Comparison of ENCODE assay signal across 8 cellular contexts in the genomic region with DNA sequence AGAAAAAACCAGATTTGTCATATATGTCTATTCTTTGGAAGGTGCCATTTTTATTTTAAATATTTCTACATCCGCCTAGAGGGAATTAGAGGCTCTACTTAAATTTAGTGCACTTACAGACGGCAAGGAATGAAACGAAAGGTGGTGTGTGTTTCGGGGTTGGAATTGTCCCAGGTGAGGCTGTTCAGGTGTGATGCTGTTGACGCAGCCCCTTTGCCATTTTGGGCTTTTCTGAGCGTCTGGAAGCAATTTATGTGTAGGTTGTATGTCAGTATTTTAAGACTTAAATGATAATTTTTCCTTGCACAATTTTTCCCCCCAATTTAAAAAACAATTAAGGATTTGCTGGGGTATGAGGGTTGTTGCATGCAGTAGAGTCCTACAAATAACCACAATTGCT. TPM values are rescaled to one million over a fixed set of nuclear protein-coding genes. Genes with fewer than 3 reads are reported as not detected.
DNase-seq lines count a peak whose midpoint lies in the region; ATAC-seq and TF ChIP-seq lines count a peak whose summit lies in the region.

No MANE protein-coding gene starts in this region.

- no peak for DNase-seq in activated CD4-positive, alpha-beta T cell treated with anti-CD3 and anti-CD28 coated beads for 36 hours
- no peak for DNase-seq in activated CD4-positive, alpha-beta T cell treated with anti-CD3 and anti-CD28 coated beads, Interleukin-2, amount 50 U/mL, for 48 hours
- no peak for DNase-seq in activated T-helper 2 cell treated with anti-CD3 and anti-CD28 coated beads, Interferon-gamma antibody, Interleukin-2, Interleukin-4, amounts not matched to agents 10 μg/mL and 5 μg/mL and 100 μg/mL, durations not matched to agents 14 hours and 24 hours and 36 hours (ENCODE audit: low spot score)
- DNase-seq in kidney epithelial cell (ENCODE audit: low read depth): no peak
- DNase-seq in stimulated activated CD4-positive, alpha-beta T cell treated with anti-CD3 and anti-CD28 coated beads, Interleukin-4, amount 100 ng/mL, for 4 hours: no peak

- no peaks in the 10 kb centered on the region for H3K9me3 Mint-ChIP-seq in activated CD4-positive, alpha-beta T cell treated with anti-CD3 and anti-CD28 coated beads for 36 hours (ENCODE audit: low read depth)
- H3K9me3 Mint-ChIP-seq in activated T-helper 2 cell treated with anti-CD3 and anti-CD28 coated beads, Interferon-gamma antibody, Interleukin-2, Interleukin-4, amounts not matched to agents 10 μg/mL and 5 μg/mL and 100 μg/mL, durations not matched to agents 14 hours and 24 hours and 36 hours: no peaks in the 10 kb centered on the region

- peak overlapping the region; percentile 42 for H3K27ac ChIP-seq in subcutaneous abdominal adipose tissue (ENCODE audit: low read depth, low read length)

- no peak for ATAC-seq in activated CD4-positive, alpha-beta T cell treated with anti-CD3 and anti-CD28 coated beads for 36 hours
- ATAC-seq in GM18519 (IDR thresholded peaks at IDR 0.05; ENCODE audit: low FRiP score, unreplicated experiment) (no peak), HG02678 (IDR thresholded peaks at IDR 0.05; ENCODE audit: unreplicated experiment) (no peak)

- CTCF ChIA-PET in activated CD4-positive, alpha-beta T cell treated with anti-CD3 and anti-CD28 coated beads for 36 hours (lab: Charles Lee): no interaction called here

- H3K4me1 ChIP-seq in subcutaneous abdominal adipose tissue (ENCODE audit: control insufficient read depth in 5 of 5, insufficient read depth in 5 of 5, low read length in 5 of 5): peaks cover 30 to 69% (median 64%) of the 10 kb centered on the region in 5 donors

- peaks cover 31% of the 10 kb centered on the region for H3K36me3 Mint-ChIP-seq in activated CD4-positive, alpha-beta T cell treated with anti-CD3 and anti-CD28 coated beads for 36 hours (ENCODE audit: low read depth)
- H3K36me3 Mint-ChIP-seq in activated T-helper 2 cell treated with anti-CD3 and anti-CD28 coated beads, Interferon-gamma antibody, Interleukin-2, Interleukin-4, amounts not matched to agents 10 μg/mL and 5 μg/mL and 100 μg/mL, durations not matched to agents 14 hours and 24 hours and 36 hours (ENCODE audit: low read depth): peaks cover 41% of the 10 kb centered on the region

- H3K36me3 ChIP-seq in kidney epithelial cell (ENCODE audit: control insufficient read depth, insufficient read depth, low read length) (no peaks in the 10 kb centered on the region), subcutaneous abdominal adipose tissue (ENCODE audit: control insufficient read depth in 5 of 5, insufficient read depth in 5 of 5, low read length in 5 of 5) (peaks cover 0 to 7% (median 0%) of the 10 kb centered on the region in 5 donors)

- POLR2A ChIA-PET in activated CD4-positive, alpha-beta T cell treated with anti-CD3 and anti-CD28 coated beads for 36 hours (lab: Charles Lee): no interaction called here

- no peak for TF ChIP-seq CTCF in kidney epithelial cell (IDR thresholded peaks at IDR 0.05; ENCODE audit: insufficient read depth, low read length, poor library complexity, severe bottlenecking)

- no peaks in the 10 kb centered on the region for H3K27me3 Mint-ChIP-seq in activated CD4-positive, alpha-beta T cell treated with anti-CD3 and anti-CD28 coated beads for 36 hours
- H3K27me3 Mint-ChIP-seq in activated T-helper 2 cell treated with anti-CD3 and anti-CD28 coated beads, Interferon-gamma antibody, Interleukin-2, Interleukin-4, amounts not matched to agents 10 μg/mL and 5 μg/mL and 100 μg/mL, durations not matched to agents 14 hours and 24 hours and 36 hours (ENCODE audit: low read depth): no peaks in the 10 kb centered on the region

- H3K4me1 Mint-ChIP-seq in activated CD4-positive, alpha-beta T cell treated with anti-CD3 and anti-CD28 coated beads for 36 hours: peaks cover 51% of the 10 kb centered on the region
- H3K4me1 Mint-ChIP-seq in activated T-helper 2 cell treated with anti-CD3 and anti-CD28 coated beads, Interferon-gamma antibody, Interleukin-2, Interleukin-4, amounts not matched to agents 10 μg/mL and 5 μg/mL and 100 μg/mL, durations not matched to agents 14 hours and 24 hours and 36 hours (ENCODE audit: low read depth): peaks cover 50% of the 10 kb centered on the region

- no peaks in the 10 kb centered on the region for H3K27me3 ChIP-seq in kidney epithelial cell (ENCODE audit: control insufficient read depth, insufficient read depth, low read length)
- no peaks in the 10 kb centered on the region for H3K27me3 ChIP-seq in subcutaneous abdominal adipose tissue (ENCODE audit: control insufficient read depth in 5 of 5, insufficient read depth in 4 of 5, low read length in 5 of 5)

- H3K4me3 ChIP-seq in kidney epithelial cell (ENCODE audit: low read depth, low read length) (peak overlapping the region; percentile 81), subcutaneous abdominal adipose tissue (ENCODE audit: low read depth in 1 of 5, low read length in 5 of 5) (peak overlapping the region; percentile 61 to 81 (median 67))

- H3K27ac Mint-ChIP-seq in activated CD4-positive, alpha-beta T cell treated with anti-CD3 and anti-CD28 coated beads for 36 hours: peak overlapping the region; percentile 55
- peak overlapping the region; percentile 68 for H3K27ac Mint-ChIP-seq in activated T-helper 2 cell treated with anti-CD3 and anti-CD28 coated beads, Interferon-gamma antibody, Interleukin-2, Interleukin-4, amounts not matched to agents 10 μg/mL and 5 μg/mL and 100 μg/mL, durations not matched to agents 14 hours and 24 hours and 36 hours

- H3K4me3 Mint-ChIP-seq in activated CD4-positive, alpha-beta T cell treated with anti-CD3 and anti-CD28 coated beads for 36 hours: peak overlapping the region; percentile 84
- peak overlapping the region; percentile 86 for H3K4me3 Mint-ChIP-seq in activated T-helper 2 cell treated with anti-CD3 and anti-CD28 coated beads, Interferon-gamma antibody, Interleukin-2, Interleukin-4, amounts not matched to agents 10 μg/mL and 5 μg/mL and 100 μg/mL, durations not matched to agents 14 hours and 24 hours and 36 hours (ENCODE audit: low read depth)

- H3K9me3 ChIP-seq in subcutaneous abdominal adipose tissue (ENCODE audit: control insufficient read depth in 5 of 5, low read length in 5 of 5): no peaks in the 10 kb centered on the region

- intact Hi-C loops in activated CD4-positive, alpha-beta T cell treated with anti-CD3 and anti-CD28 coated beads for 36 hours (cut with DNase I, micrococcal nuclease): loop anchor here (10.0 kb wide), 2 partner anchors 1150 to 1740 kb away; a partner anchor contains a TSS
- intact Hi-C loops in activated T-helper 2 cell treated with anti-CD3 and anti-CD28 coated beads, Interferon-gamma antibody, Interleukin-2, Interleukin-4, amounts not matched to agents 10 μg/mL and 5 μg/mL and 100 μg/mL, durations not matched to agents 14 hours and 24 hours and 36 hours (cut with micrococcal nuclease): no loop called here

- peak overlapping the region in 4 of 5 donors; percentile 62 to 71 (median 68) for H3K9ac ChIP-seq in subcutaneous abdominal adipose tissue (ENCODE audit: low read length in 5 of 5)

RNA-seq across cellular contexts. Expression of a gene that starts 2.0 kb away (rescaled TPM):
- 10 to 100 TPM; 29.2 to 33.3 TPM for total RNA-seq in activated CD4-positive, alpha-beta T cell treated with anti-CD3 and anti-CD28 coated beads for 36 hours
- total RNA-seq in activated T-helper 2 cell treated with anti-CD3 and anti-CD28 coated beads, Interferon-gamma antibody, Interleukin-2, Interleukin-4, amounts not matched to agents 10 μg/mL and 5 μg/mL and 100 μg/mL, durations not matched to agents 14 hours and 24 hours and 36 hours: 39.4 and 40.1 TPM in 2 replicates
- total RNA-seq in kidney epithelial cell: 11.5 and 12.0 TPM in 2 replicates
